In the genomic region with DNA sequence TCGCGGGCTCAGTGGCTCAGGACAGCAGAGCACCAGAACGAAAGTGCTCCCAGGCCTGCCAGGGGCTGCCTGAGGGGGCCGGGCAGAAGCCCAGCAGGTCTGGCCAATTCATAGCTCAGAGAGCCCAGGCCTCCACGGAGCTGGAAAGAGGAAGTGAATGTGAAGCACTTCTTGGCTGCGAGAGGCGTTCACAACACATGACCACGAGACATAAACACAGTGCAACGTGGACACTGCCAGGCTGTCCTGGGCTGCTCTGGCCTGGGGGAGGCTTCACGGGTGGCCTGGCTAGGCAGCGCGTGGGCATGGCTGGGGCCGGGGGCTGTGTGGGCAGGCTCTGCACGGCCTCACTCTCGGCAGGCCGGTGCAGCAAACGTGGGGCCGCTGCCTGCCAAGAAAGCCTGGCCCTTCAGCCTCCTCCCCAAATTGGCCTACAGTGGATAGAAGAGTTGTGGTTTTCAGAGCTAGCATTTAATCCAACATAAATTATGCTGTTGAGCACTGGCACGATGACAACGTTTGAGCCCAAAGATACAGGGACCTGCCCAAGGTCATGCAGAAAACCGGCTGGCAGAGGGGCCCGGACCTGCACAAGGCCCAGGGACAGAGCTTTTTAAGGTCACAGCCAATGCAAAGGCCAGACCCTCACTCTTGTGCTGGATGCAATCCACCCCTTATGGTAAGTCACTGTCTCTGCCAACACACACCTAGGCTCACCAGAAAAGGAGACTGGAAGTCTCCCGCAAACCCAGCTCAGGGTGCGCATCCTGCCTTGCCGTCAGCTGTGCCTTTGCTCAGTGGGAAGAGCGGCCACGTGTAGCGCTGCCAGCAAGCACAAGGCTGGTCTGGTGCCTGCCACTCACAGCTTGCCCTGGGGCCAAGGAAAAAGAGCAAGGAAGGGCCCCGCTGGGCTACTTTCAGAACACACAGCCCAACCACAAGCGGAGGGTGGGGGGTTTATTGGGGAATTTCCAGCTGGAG, we compare ENCODE assay signal across 9 cellular contexts. TPM values are rescaled to one million over a fixed set of nuclear protein-coding genes. Genes with fewer than 3 reads are reported as not detected.
A peak's percentile ranks its signal among the peaks of the same experiment; 100 is the strongest.
DNase-seq lines count a peak whose midpoint lies in the region; ATAC-seq, FAIRE-seq and TF ChIP-seq lines count a peak whose summit lies in the region.
"Had no signal": no experiment of that assay in that cellular context is flagged by ENCODE, and none has a peak within 500 bp of the region (broad histone marks: within the 10 kb centered on the region; RNA-seq: fewer than 3 reads in every experiment).

No MANE protein-coding gene starts in this region.

- peaks cover 5% of the 10 kb centered on the region for H3K4me1 Mint-ChIP-seq in astrocyte (ENCODE audit: low read depth, unreplicated experiment)

- no peaks in the 10 kb centered on the region; the same call in 1 of the 2 replicates for H3K9me3 ChIP-seq in AG04450 (ENCODE audit: control insufficient read depth, insufficient read depth, low read length)
- no peaks in the 10 kb centered on the region for H3K9me3 ChIP-seq in astrocyte (ENCODE audit: insufficient read depth, low read depth, low read length)
- H3K9me3 ChIP-seq in thoracic aorta = no peaks in the 10 kb centered on the region

- H3K27ac ChIP-seq in AG04450 (ENCODE audit: low read depth, low read length) = peak overlapping the region; percentile 89
- H3K27ac ChIP-seq in astrocyte (ENCODE audit: low read depth, low read length) = no peak overlapping the region
- peak overlapping the region; percentile 75 for H3K27ac ChIP-seq in layer of hippocampus (ENCODE audit: low read depth, low read length)
- H3K27ac ChIP-seq in thoracic aorta = peak overlapping the region; percentile 76 to 84

- H3K4me2 ChIP-seq in astrocyte (ENCODE audit: low read length) = peak overlapping the region; percentile 56

- FAIRE-seq in astrocyte (lab: Jason Lieb, UNC) = no peak

- peak; percentile 72 for ATAC-seq in GM19328 (IDR thresholded peaks at IDR 0.05; ENCODE audit: unreplicated experiment)
- peak; percentile 76 for ATAC-seq in HG03280 (IDR thresholded peaks at IDR 0.05; ENCODE audit: unreplicated experiment)
- ATAC-seq in thoracic aorta (ENCODE audit: insufficient number of reproducible peaks, low FRiP score, low read depth) = peak; percentile 69

- H3K27me3 Mint-ChIP-seq in astrocyte (ENCODE audit: low read depth, unreplicated experiment) = no peaks in the 10 kb centered on the region

- H3K9me3 Mint-ChIP-seq in astrocyte (ENCODE audit: unreplicated experiment) = no peaks in the 10 kb centered on the region

- H3K27me3 ChIP-seq in AG04450 (ENCODE audit: control insufficient read depth, insufficient read depth, low read length) (no peaks in the 10 kb centered on the region), astrocyte (ENCODE audit: insufficient read depth, low read length) (no peaks in the 10 kb centered on the region), layer of hippocampus (ENCODE audit: control insufficient read depth, insufficient read depth, low read length) (no peaks in the 10 kb centered on the region), thoracic aorta (replicated peaks; ENCODE audit: insufficient read depth) (no peaks in the 10 kb centered on the region)

- peak; percentile 67 for DNase-seq in AG04450 (ENCODE audit: low read depth, low spot score)
- peak; percentile 77 for DNase-seq in astrocyte (ENCODE audit: low read depth)
- DNase-seq in thoracic aorta (ENCODE audit: low spot score) = peak; percentile 50
- no peak for DNase-seq in DMS79 (lab: John Stamatoyannopoulos, UW)
- no peak for DNase-seq in NCI-H526 treated with DMSO at 0.1 percent for 48 hours (lab: John Stamatoyannopoulos, UW)

- H3K36me3 ChIP-seq in astrocyte (ENCODE audit: insufficient read depth, low read length) (no peaks in the 10 kb centered on the region), thoracic aorta (no peaks in the 10 kb centered on the region)

- peak overlapping the region; percentile 1 for H3K9ac ChIP-seq in astrocyte (ENCODE audit: low read length)

- peaks cover 36% of the 10 kb centered on the region for H4K20me1 ChIP-seq in astrocyte (ENCODE audit: insufficient read depth, low read length)

- TF ChIP-seq CTCF in AG04450 (IDR thresholded peaks at IDR 0.05; ENCODE audit: low read depth, low read length) (no peak), astrocyte (IDR thresholded peaks at IDR 0.05; ENCODE audit: insufficient read depth, low read depth, low read length) (no peak), thoracic aorta (IDR thresholded peaks at IDR 0.05) (no peak)

- CTCF ChIA-PET in AG04450 (lab: Charles Lee) = interaction anchor here (1.1 to 5.0 kb wide), 2 partner anchors 12 to 19 kb away, joined by 3 to 40 read pairs; no protein-coding TSS in a partner anchor

- H3K4me3 ChIP-seq in AG04450 (ENCODE audit: low read depth, low read length) (peak overlapping the region; percentile 20), astrocyte (ENCODE audit: insufficient read depth, low read depth, low read length) (no peak overlapping the region), thoracic aorta (peak overlapping the region; percentile 59)

- POLR2A ChIA-PET in AG04450 (lab: Yijun Ruan, JAX) = interaction anchor here (0.7 to 1.4 kb wide), 2 partner anchors 10 to 57 kb away, joined by 3 to 4 read pairs; no protein-coding TSS in a partner anchor

- peak overlapping the region; percentile 23 for H2AFZ ChIP-seq in astrocyte (ENCODE audit: low read depth, low read length)

- no peak overlapping the region for H3K27ac Mint-ChIP-seq in astrocyte (ENCODE audit: unreplicated experiment)

- H3K36me3 Mint-ChIP-seq in astrocyte (ENCODE audit: low read depth, unreplicated experiment) = peaks cover 11% of the 10 kb centered on the region

- H3K4me1 ChIP-seq in astrocyte (ENCODE audit: insufficient read depth, low read length) = peaks cover 11% of the 10 kb centered on the region
- peaks cover 21 to 46% of the 10 kb centered on the region in 2 donors for H3K4me1 ChIP-seq in thoracic aorta (ENCODE audit: control insufficient read depth in 1 of 2, low read depth in 2 of 2)

- no peak overlapping the region for H3K4me3 Mint-ChIP-seq in astrocyte (ENCODE audit: unreplicated experiment)

- peaks cover 11% of the 10 kb centered on the region for H3K79me2 ChIP-seq in astrocyte (ENCODE audit: insufficient read depth, low read length)

RNA-seq across cellular contexts. Expression of gene SLC25A29, which starts 8.6 kb away (rescaled TPM):
- 21.3 and 26.1 TPM in 2 replicates for polyA plus RNA-seq in AG04450 (2011; rRNA removed)
- polyA minus RNA-seq in AG04450 (2011; rRNA and poly(A)+ RNA removed) = 14.6 and 16.1 TPM in 2 replicates
- 24.3 and 30.2 TPM in 2 replicates for total RNA-seq in astrocyte
- 10 to 100 TPM; 54.2 to 80.6 TPM for total RNA-seq in thoracic aorta

RNA-seq across cellular contexts. Expression of gene SLC25A47, which starts 25.5 kb away (rescaled TPM):
- polyA plus RNA-seq in AG04450 (2011; rRNA removed) = not detected in 2 replicates
- not detected in 2 replicates for polyA minus RNA-seq in AG04450 (2011; rRNA and poly(A)+ RNA removed)
- not detected in 2 replicates for total RNA-seq in astrocyte
- total RNA-seq in thoracic aorta = not detected
- total RNA-seq: Daoy had no signal

RNA-seq across cellular contexts. Expression of gene YY1, which starts 58.7 kb away (rescaled TPM):
- 38.0 and 45.6 TPM in 2 replicates for polyA plus RNA-seq in AG04450 (2011; rRNA removed)
- 25.5 and 27.2 TPM in 2 replicates for polyA minus RNA-seq in AG04450 (2011; rRNA and poly(A)+ RNA removed)
- 84.5 and 87.5 TPM in 2 replicates for total RNA-seq in astrocyte
- 10 to 100 TPM; 42.8 to 52.3 TPM for total RNA-seq in thoracic aorta

Comparison
In these comparisons a context has a peak if more than half of its experiments do, and no peak if none do; other contexts are left out.
1. DNase-seq: peak in AG04450 (single experiment), astrocyte (single experiment) and thoracic aorta (single experiment); none in DMS79 (single experiment) and NCI-H526 treated with DMSO at 0.1 percent for 48 hours (single experiment).
2. Peak in every context shown above with its lines, with median percentiles within 50 percentile points of each other: ATAC-seq.